20 cellular contexts compared by ENCODE assay signal in the genomic region with DNA sequence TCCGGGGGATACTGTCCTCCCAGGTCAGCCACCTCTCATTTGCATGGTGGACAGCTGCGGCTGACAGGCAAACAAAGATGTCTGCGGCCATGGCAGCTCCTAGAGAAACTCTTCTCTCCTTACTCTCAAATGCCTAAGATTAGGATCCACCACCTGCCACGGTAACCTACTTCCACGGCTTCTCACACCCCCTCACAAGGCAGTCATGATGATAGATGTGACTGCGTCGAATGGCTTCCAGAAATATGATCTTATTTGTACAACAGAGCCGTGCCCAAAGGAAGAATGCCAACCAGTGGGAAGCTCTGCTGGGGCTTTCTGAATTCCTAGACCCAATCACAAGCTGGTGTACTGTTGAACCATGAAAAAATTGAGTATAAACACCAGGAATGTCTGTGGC.
"Had no signal": no experiment of that assay in that cellular context is flagged by ENCODE, and none has a peak within 500 bp of the region (broad histone marks: within the 10 kb centered on the region; RNA-seq: fewer than 3 reads in every experiment).

No MANE protein-coding gene starts in this region.

- DNase-seq: activated CD4-positive, alpha-beta T cell treated with anti-CD3 and anti-CD28 coated beads for 36 hours; activated CD8-positive, alpha-beta memory T cell treated with anti-CD3 and anti-CD28 coated beads, Interleukin-2, amount 50 U/mL, for 4 hours; activated CD8-positive, alpha-beta T cell treated with anti-CD3 and anti-CD28 coated beads for 36 hours; activated naive CD4-positive, alpha-beta T cell; activated T-cell treated with anti-CD3 and anti-CD28 coated beads, Interleukin-2, amount 50 U/mL, for 72 hours; aorta; effector CD4-positive, alpha-beta T cell; islet precursor cell; left ventricle myocardium inferior; pancreas; stimulated activated CD4-positive, alpha-beta T cell treated with anti-CD3 and anti-CD28 coated beads, Interleukin-4, amount 100 ng/mL, for 4 hours; stimulated activated naive CD8-positive, alpha-beta T cell treated with anti-CD3 and anti-CD28 coated beads, Interleukin-15, amount 100 ng/mL, for 72 hours; T1000 had no signal

- H3K4me3 Mint-ChIP-seq: activated CD4-positive, alpha-beta T cell treated with anti-CD3 and anti-CD28 coated beads for 36 hours; activated CD8-positive, alpha-beta T cell treated with anti-CD3 and anti-CD28 coated beads for 36 hours; activated T-cell treated with anti-CD3 and anti-CD28 coated beads, Interleukin-2, amount 50 U/mL, for 72 hours; memory B cell; stimulated activated naive CD8-positive, alpha-beta T cell treated with anti-CD3 and anti-CD28 coated beads, Interleukin-15, amount 100 ng/mL, for 72 hours had no signal

- H3K9me3 Mint-ChIP-seq: activated CD8-positive, alpha-beta T cell treated with anti-CD3 and anti-CD28 coated beads for 36 hours; activated T-cell treated with anti-CD3 and anti-CD28 coated beads, Interleukin-2, amount 50 U/mL, for 72 hours; stimulated activated naive CD8-positive, alpha-beta T cell treated with anti-CD3 and anti-CD28 coated beads, Interleukin-15, amount 100 ng/mL, for 72 hours had no signal

- H3K27me3 Mint-ChIP-seq: activated CD4-positive, alpha-beta T cell treated with anti-CD3 and anti-CD28 coated beads for 36 hours; memory B cell; stimulated activated naive CD8-positive, alpha-beta T cell treated with anti-CD3 and anti-CD28 coated beads, Interleukin-15, amount 100 ng/mL, for 72 hours had no signal

- H3K4me3 ChIP-seq: cardiac muscle cell, left ventricle myocardium inferior, pancreas, skin epidermis, vagina had no signal

- FAIRE-seq: colon, frontal cortex, pancreas had no signal

- H3K36me3 ChIP-seq: cardiac muscle cell had no signal

- H3K4me1 Mint-ChIP-seq: activated CD4-positive, alpha-beta T cell treated with anti-CD3 and anti-CD28 coated beads for 36 hours; stimulated activated naive CD8-positive, alpha-beta T cell treated with anti-CD3 and anti-CD28 coated beads, Interleukin-15, amount 100 ng/mL, for 72 hours had no signal

- H3K27me3 ChIP-seq: cardiac muscle cell, pancreas, vagina had no signal

- H3K27ac Mint-ChIP-seq: activated CD4-positive, alpha-beta T cell treated with anti-CD3 and anti-CD28 coated beads for 36 hours; activated CD8-positive, alpha-beta T cell treated with anti-CD3 and anti-CD28 coated beads for 36 hours; activated T-cell treated with anti-CD3 and anti-CD28 coated beads, Interleukin-2, amount 50 U/mL, for 72 hours; memory B cell; stimulated activated naive CD8-positive, alpha-beta T cell treated with anti-CD3 and anti-CD28 coated beads, Interleukin-15, amount 100 ng/mL, for 72 hours had no signal

- H3K4me1 ChIP-seq: left ventricle myocardium inferior, vagina had no signal

- H3K27ac ChIP-seq: cardiac muscle cell, left ventricle myocardium inferior, pancreas, skin epidermis, vagina, VCaP had no signal

- H3K9me3 ChIP-seq: left ventricle myocardium inferior, pancreas, vagina had no signal
